2 cellular contexts compared by ENCODE assay signal in the genomic region with DNA sequence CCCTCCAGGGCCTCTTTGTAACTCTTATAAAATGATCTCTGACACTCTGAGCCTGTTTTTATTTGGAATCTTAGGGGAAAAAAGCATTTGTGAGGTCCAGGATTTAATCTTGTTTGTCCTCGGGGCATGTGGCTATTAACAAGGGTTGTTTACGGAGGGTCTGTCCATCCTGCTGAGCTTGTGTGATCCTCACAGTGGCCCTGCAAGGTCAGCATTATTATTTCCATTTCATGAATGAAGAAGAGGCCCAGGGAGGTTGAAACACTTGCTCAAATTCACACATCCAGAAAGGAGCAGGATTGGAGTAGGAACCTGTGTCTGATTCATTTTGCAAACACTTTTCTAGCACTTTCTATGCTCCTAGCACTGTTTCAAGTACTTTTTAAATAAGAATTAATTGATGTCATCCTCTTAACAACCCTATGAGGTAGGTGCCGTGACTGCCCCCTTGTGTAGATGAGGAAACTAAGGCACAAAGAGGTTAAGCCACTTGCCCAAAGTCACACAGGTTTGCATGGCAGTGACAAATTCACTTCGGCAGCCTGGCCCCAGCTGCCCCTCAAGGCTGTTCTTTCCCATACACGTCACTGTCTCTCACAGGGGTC.
TF ChIP-seq lines count a peak whose summit lies in the region.

No MANE protein-coding gene starts in this region.

TF ChIP-seq in HCT116, 20 proteins besides CTCF, POLR2A, EP300 and RAD21 (continued from another document):
- TF ChIP-seq REST (IDR thresholded peaks at IDR 0.05; ENCODE audit: low read depth) = no peak
- no peak for TF ChIP-seq TCF7L2 (IDR thresholded peaks at IDR 0.05; ENCODE audit: borderline replicate concordance, extremely low read depth, insufficient read depth, insufficient read length)
- TF ChIP-seq, protein P1, sequence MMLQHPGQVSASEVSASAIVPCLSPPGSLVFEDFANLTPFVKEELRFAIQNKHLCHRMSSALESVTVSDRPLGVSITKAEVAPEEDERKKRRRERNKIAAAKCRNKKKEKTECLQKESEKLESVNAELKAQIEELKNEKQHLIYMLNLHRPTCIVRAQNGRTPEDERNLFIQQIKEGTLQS (IDR thresholded peaks at IDR 0.05) = no peak
- no peak for TF ChIP-seq FOSL1 (IDR thresholded peaks at IDR 0.05; ENCODE audit: low read depth)
- TF ChIP-seq ZBTB33 (IDR thresholded peaks at IDR 0.05; ENCODE audit: extremely low read depth, insufficient replicate concordance, low read length) = no peak
- TF ChIP-seq CBX3 (IDR thresholded peaks at IDR 0.05; ENCODE audit: low read depth) = no peak
- no peak for TF ChIP-seq POLR2AphosphoS5 (IDR thresholded peaks at IDR 0.05; ENCODE audit: low read depth, low read length)

TF ChIP-seq in WTC11, 78 proteins besides CTCF, POLR2A, EP300 and RAD21 (continued from another document):
- TF ChIP-seq, protein P2, sequence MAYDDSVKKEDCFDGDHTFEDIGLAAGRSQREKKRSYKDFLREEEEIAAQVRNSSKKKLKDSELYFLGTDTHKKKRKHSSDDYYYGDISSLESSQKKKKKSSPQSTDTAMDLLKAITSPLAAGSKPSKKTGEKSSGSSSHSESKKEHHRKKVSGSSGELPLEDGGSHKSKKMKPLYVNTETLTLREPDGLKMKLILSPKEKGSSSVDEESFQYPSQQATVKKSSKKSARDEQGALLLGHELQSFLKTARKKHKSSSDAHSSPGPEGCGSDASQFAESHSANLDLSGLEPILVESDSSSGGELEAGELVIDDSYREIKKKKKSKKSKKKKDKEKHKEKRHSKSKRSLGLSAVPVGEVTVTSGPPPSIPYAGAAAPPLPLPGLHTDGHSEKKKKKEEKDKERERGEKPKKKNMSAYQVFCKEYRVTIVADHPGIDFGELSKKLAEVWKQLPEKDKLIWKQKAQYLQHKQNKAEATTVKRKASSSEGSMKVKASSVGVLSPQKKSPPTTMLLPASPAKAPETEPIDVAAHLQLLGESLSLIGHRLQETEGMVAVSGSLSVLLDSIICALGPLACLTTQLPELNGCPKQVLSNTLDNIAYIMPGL (CRISPR knock-in tag; IDR thresholded peaks at IDR 0.05) = no peak
- TF ChIP-seq, protein P3, sequence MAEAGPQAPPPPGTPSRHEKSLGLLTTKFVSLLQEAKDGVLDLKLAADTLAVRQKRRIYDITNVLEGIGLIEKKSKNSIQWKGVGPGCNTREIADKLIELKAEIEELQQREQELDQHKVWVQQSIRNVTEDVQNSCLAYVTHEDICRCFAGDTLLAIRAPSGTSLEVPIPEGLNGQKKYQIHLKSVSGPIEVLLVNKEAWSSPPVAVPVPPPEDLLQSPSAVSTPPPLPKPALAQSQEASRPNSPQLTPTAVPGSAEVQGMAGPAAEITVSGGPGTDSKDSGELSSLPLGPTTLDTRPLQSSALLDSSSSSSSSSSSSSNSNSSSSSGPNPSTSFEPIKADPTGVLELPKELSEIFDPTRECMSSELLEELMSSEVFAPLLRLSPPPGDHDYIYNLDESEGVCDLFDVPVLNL (CRISPR knock-in tag; IDR thresholded peaks at IDR 0.05; ENCODE audit: borderline replicate concordance, low read depth) = no peak
- TF ChIP-seq TCF7 (CRISPR knock-in tag; IDR thresholded peaks at IDR 0.05; ENCODE audit: low read depth) = no peak
- no peak for TF ChIP-seq FOXP4 (CRISPR knock-in tag; IDR thresholded peaks at IDR 0.05)
- TF ChIP-seq NFATC4 (CRISPR knock-in tag; IDR thresholded peaks at IDR 0.05) = no peak
- no peak for TF ChIP-seq RORB (CRISPR knock-in tag; IDR thresholded peaks at IDR 0.05)
- no peak for TF ChIP-seq ZNF396 (CRISPR knock-in tag; IDR thresholded peaks at IDR 0.05; ENCODE audit: borderline replicate concordance)
- no peak for TF ChIP-seq NFYB (CRISPR knock-in tag; conservative IDR thresholded peaks at IDR 0.05; ENCODE audit: low read depth)
- TF ChIP-seq CREM (CRISPR knock-in tag; IDR thresholded peaks at IDR 0.05) = no peak
- no peak for TF ChIP-seq ZBTB43 (CRISPR knock-in tag; IDR thresholded peaks at IDR 0.05)
- no peak for TF ChIP-seq SP1 (CRISPR knock-in tag; conservative IDR thresholded peaks at IDR 0.05)
